Comparison of ENCODE assay signal across 1 cellular context in genomic region chr16:87729266-87729954, GRCh38.
A peak's percentile ranks its signal among the peaks of the same experiment; 100 is the strongest.
TF ChIP-seq lines count a peak whose summit lies in the region.

No MANE protein-coding gene starts in this region.

TF ChIP-seq in K562, 482 proteins besides CTCF, POLR2A, EP300 and RAD21:
- TF ChIP-seq USF1 (CRISPR knock-in tag; IDR thresholded peaks at IDR 0.05): 0 out of 2 replicates have a peak, but pooled peaks have one; percentile 28
- TF ChIP-seq, protein P1, sequence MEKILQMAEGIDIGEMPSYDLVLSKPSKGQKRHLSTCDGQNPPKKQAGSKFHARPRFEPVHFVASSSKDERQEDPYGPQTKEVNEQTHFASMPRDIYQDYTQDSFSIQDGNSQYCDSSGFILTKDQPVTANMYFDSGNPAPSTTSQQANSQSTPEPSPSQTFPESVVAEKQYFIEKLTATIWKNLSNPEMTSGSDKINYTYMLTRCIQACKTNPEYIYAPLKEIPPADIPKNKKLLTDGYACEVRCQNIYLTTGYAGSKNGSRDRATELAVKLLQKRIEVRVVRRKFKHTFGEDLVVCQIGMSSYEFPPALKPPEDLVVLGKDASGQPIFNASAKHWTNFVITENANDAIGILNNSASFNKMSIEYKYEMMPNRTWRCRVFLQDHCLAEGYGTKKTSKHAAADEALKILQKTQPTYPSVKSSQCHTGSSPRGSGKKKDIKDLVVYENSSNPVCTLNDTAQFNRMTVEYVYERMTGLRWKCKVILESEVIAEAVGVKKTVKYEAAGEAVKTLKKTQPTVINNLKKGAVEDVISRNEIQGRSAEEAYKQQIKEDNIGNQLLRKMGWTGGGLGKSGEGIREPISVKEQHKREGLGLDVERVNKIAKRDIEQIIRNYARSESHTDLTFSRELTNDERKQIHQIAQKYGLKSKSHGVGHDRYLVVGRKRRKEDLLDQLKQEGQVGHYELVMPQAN (IDR thresholded peaks at IDR 0.05; ENCODE audit: borderline replicate concordance): no peak
TF ChIP-seq in K562: peak in this region for 1.
